9 cellular contexts compared by ENCODE assay signal in genomic region chr7:66952343-66953043, GRCh38. TPM values are rescaled to one million over a fixed set of nuclear protein-coding genes. Genes with fewer than 3 reads are reported as not detected.
DNase-seq lines count a peak whose midpoint lies in the region; ATAC-seq and TF ChIP-seq lines count a peak whose summit lies in the region.
"Had no signal": no experiment of that assay in that cellular context is flagged by ENCODE, and none has a peak within 500 bp of the region (broad histone marks: within the 10 kb centered on the region; RNA-seq: fewer than 3 reads in every experiment).

No MANE protein-coding gene starts in this region.

- DNase-seq in left cardiac atrium, result peak; percentile 28
- DNase-seq in right atrium auricular region (ENCODE audit: low spot score), result no peak
- DNase-seq in astrocyte of the spinal cord (ENCODE audit: low read depth, low spot score), result peak; percentile 48
- peak; percentile 60 for DNase-seq in iPS-NIHi7 (ENCODE audit: extremely low spot score)
- no peak for DNase-seq in upper lobe of right lung
- no peak for DNase-seq in stimulated activated CD4-positive, alpha-beta T cell treated with anti-CD3 and anti-CD28 coated beads, Interleukin-4, amount 100 ng/mL, for 4 hours
- DNase-seq: anterior cingulate cortex had no signal

- H3K4me3 ChIP-seq in right atrium auricular region, result no peak overlapping the region
- H3K4me3 ChIP-seq in astrocyte of the spinal cord (ENCODE audit: low read depth, low read length), result no peak overlapping the region
- H3K4me3 ChIP-seq in upper lobe of right lung, result no peak overlapping the region

- intact Hi-C loops in left cardiac atrium (cut with DNase I) (no loop called here), upper lobe of right lung (cut with DNase I) (no loop called here)

- no peaks in the 10 kb centered on the region for H3K27me3 ChIP-seq in right atrium auricular region
- no peaks in the 10 kb centered on the region for H3K27me3 ChIP-seq in upper lobe of right lung

- TF ChIP-seq CTCF in right atrium auricular region (IDR thresholded peaks at IDR 0.05) (no peak), astrocyte of the spinal cord (IDR thresholded peaks at IDR 0.05; ENCODE audit: low read depth, low read length) (no peak), upper lobe of right lung (IDR thresholded peaks at IDR 0.05) (no peak)

- peak in 1 of 2 donors; percentile 47 for ATAC-seq in left cardiac atrium
- ATAC-seq in upper lobe of right lung, result peak; percentile 47
- no peak for ATAC-seq in GM19467 (IDR thresholded peaks at IDR 0.05; ENCODE audit: unreplicated experiment)
- ATAC-seq in HG02840 (IDR thresholded peaks at IDR 0.05; ENCODE audit: low FRiP score, unreplicated experiment), result no peak

- H3K27ac ChIP-seq in right atrium auricular region (no peak overlapping the region), upper lobe of right lung (no peak overlapping the region)

- in situ Hi-C loops in astrocyte of the spinal cord (cut with HindIII; ENCODE audit: low sequenced_read_pairs), result no loop called here

- H3K4me1 ChIP-seq in right atrium auricular region, result peaks cover 0 to 4% of the 10 kb centered on the region in 2 donors
- no peaks in the 10 kb centered on the region for H3K4me1 ChIP-seq in upper lobe of right lung

- H3K36me3 ChIP-seq in right atrium auricular region, result peaks cover 69% of the 10 kb centered on the region
- H3K36me3 ChIP-seq in upper lobe of right lung, result peaks cover 100% of the 10 kb centered on the region

- no peaks in the 10 kb centered on the region for H3K9me3 ChIP-seq in right atrium auricular region
- no peaks in the 10 kb centered on the region for H3K9me3 ChIP-seq in upper lobe of right lung

RNA-seq across cellular contexts. Expression of gene TMEM248, which starts 31.5 kb away (rescaled TPM):
- total RNA-seq in left cardiac atrium (10 to 100 TPM; 53.6 to 64.1 TPM), right atrium auricular region (100 to 1,000 TPM in 1 of 2 donors, 10 to 100 TPM in 1; 61.9 to 111 TPM), upper lobe of right lung (114 TPM)

RNA-seq across cellular contexts. Expression of gene SBDS, which starts 42.9 kb away (rescaled TPM):
- total RNA-seq in left cardiac atrium (100 to 1,000 TPM; 147 to 216 TPM), right atrium auricular region (100 to 1,000 TPM; 139 to 212 TPM), upper lobe of right lung (129 TPM)

RNA-seq across cellular contexts. Expression of gene TYW1, which starts 44.1 kb away (rescaled TPM):
- total RNA-seq in left cardiac atrium (10 to 100 TPM; 10.8 to 13.3 TPM), right atrium auricular region (10 to 100 TPM; 12.4 to 23.8 TPM), upper lobe of right lung (20.0 TPM)

Comparison
In these comparisons a context has a peak if more than half of its experiments do, and no peak if none do; other contexts are left out.
1. DNase-seq: peak in left cardiac atrium (single experiment), astrocyte of the spinal cord (single experiment) and iPS-NIHi7 (single experiment); none in right atrium auricular region (single experiment), upper lobe of right lung (single experiment) and stimulated activated CD4-positive, alpha-beta T cell treated with anti-CD3 and anti-CD28 coated beads, Interleukin-4, amount 100 ng/mL, for 4 hours (0 of 2).